10 cellular contexts compared by ENCODE assay signal in genomic region chr20:36098364-36098763, GRCh38. TPM values are rescaled to one million over a fixed set of nuclear protein-coding genes. Genes with fewer than 3 reads are reported as not detected.
DNase-seq lines count a peak whose midpoint lies in the region; ATAC-seq and TF ChIP-seq lines count a peak whose summit lies in the region.
"Had no signal": no experiment of that assay in that cellular context is flagged by ENCODE, and none has a peak within 500 bp of the region (broad histone marks: within the 10 kb centered on the region; RNA-seq: fewer than 3 reads in every experiment).

No MANE protein-coding gene starts in this region.

- intact Hi-C loops in heart right ventricle (cut with DNase I) (loop anchor here in 1 of 10 donors (5.0 kb wide), 1 partner anchor 39 kb away; no protein-coding TSS in a partner anchor), vagina (cut with DNase I) (no loop called here)

- H3K4me1 ChIP-seq in heart right ventricle, result peaks cover 3 to 48% (median 30%) of the 10 kb centered on the region in 9 donors
- H3K4me1 ChIP-seq in vagina, result peaks cover 31% of the 10 kb centered on the region

- WGBS in heart right ventricle, 2 donors, result 6 to 10% methylated on average over 2 of the region's 2 CpGs

- TF ChIP-seq CTCF in heart right ventricle (IDR thresholded peaks at IDR 0.05) (no peak), vagina (IDR thresholded peaks at IDR 0.05) (no peak)

- ATAC-seq in SK-N-SH treated with all-trans-retinoic acid at 6 μM for 48 hours, result peak; percentile 49
- peak in 6 of 8 donors; percentile 20 to 47 (median 43) for ATAC-seq in heart right ventricle

- DNase-seq in A172 (ENCODE audit: low spot score), result peak; percentile 90
- DNase-seq in H4 (ENCODE audit: low spot score), result peak; percentile 68
- DNase-seq in heart right ventricle, result peak in 1 of 2 donors; percentile 28
- no peak for DNase-seq in kidney glomerular epithelial cell (lab: John Stamatoyannopoulos, UW)
- DNase-seq in ureter (ENCODE audit: low spot score), result no peak
- no peak for DNase-seq in vagina (ENCODE audit: extremely low spot score in 2 of 2)
- no peak for DNase-seq in NCI-H1694 (lab: John Stamatoyannopoulos, UW)
- DNase-seq: NCI-H446 had no signal

- H3K4me3 ChIP-seq in heart right ventricle (no peak overlapping the region), vagina (no peak overlapping the region)
- H3K4me3 ChIP-seq: gastrocnemius medialis had no signal

- H3K27ac ChIP-seq in heart right ventricle, result peak overlapping the region in 4 of 10 donors; percentile 6 to 73 (median 44)
- H3K27ac ChIP-seq in vagina, result no peak overlapping the region

- no peak for TF ChIP-seq POLR2A in vagina (IDR thresholded peaks at IDR 0.05)

- peaks cover 0 to 16% (median 0%) of the 10 kb centered on the region in 7 donors for H3K27me3 ChIP-seq in heart right ventricle
- H3K27me3 ChIP-seq in vagina, result no peaks in the 10 kb centered on the region

- H3K36me3 ChIP-seq in heart right ventricle (no peaks in the 10 kb centered on the region), vagina (no peaks in the 10 kb centered on the region)
- H3K36me3 ChIP-seq: gastrocnemius medialis had no signal

- H3K9me3 ChIP-seq in heart right ventricle, result no peaks in the 10 kb centered on the region
- H3K9me3 ChIP-seq in vagina, result no peaks in the 10 kb centered on the region
- H3K9me3 ChIP-seq: gastrocnemius medialis had no signal

TF ChIP-seq in SK-N-SH treated with all-trans-retinoic acid at 6 μM for 48 hours, 23 proteins besides CTCF, POLR2A, EP300 and RAD21:
- no peak for TF ChIP-seq ISL1 (CRISPR knock-in tag; IDR thresholded peaks at IDR 0.05)
- no peak for TF ChIP-seq RARB (CRISPR knock-in tag; IDR thresholded peaks at IDR 0.05)
- TF ChIP-seq CSDC2 (CRISPR knock-in tag; IDR thresholded peaks at IDR 0.05), result no peak
- no peak for TF ChIP-seq CREB5 (CRISPR knock-in tag; IDR thresholded peaks at IDR 0.05; ENCODE audit: low read depth)
- no peak for TF ChIP-seq BACH2 (CRISPR knock-in tag; IDR thresholded peaks at IDR 0.05; ENCODE audit: borderline replicate concordance)

RNA-seq across cellular contexts. Expression of gene EPB41L1, which starts 56.2 kb away (rescaled TPM):
- total RNA-seq in A172 (2014; rRNA removed; shearing (Covaris generic)), result 32.2 and 43.2 TPM in 2 replicates
- total RNA-seq in H4 (2014; rRNA removed; shearing (Covaris generic)), result 12.4 and 25.3 TPM in 2 replicates
- total RNA-seq in heart right ventricle (10 to 100 TPM; 11.1 to 21.7 (median 16.9) TPM), ureter (165 TPM), vagina (54.8 TPM)
- 1 to 10 TPM; 7.5 to 8.0 TPM for polyA plus RNA-seq in heart right ventricle

Comparison
In these comparisons a context has a peak if more than half of its experiments do, and no peak if none do; other contexts are left out.
1. DNase-seq: peak in A172 (single experiment) and H4 (single experiment); none in kidney glomerular epithelial cell (single experiment), ureter (single experiment), vagina (0 of 2) and NCI-H1694 (single experiment).